Comparison of ENCODE assay signal across 8 cellular contexts in genomic region chr5:35926389-35927051, GRCh38. TPM values are rescaled to one million over a fixed set of nuclear protein-coding genes. Genes with fewer than 3 reads are reported as not detected.
A peak's percentile ranks its signal among the peaks of the same experiment; 100 is the strongest.
DNase-seq lines count a peak whose midpoint lies in the region; ATAC-seq and TF ChIP-seq lines count a peak whose summit lies in the region.

No MANE protein-coding gene starts in this region.

- H3K4me3 Mint-ChIP-seq in activated CD4-positive, alpha-beta T cell treated with anti-CD3 and anti-CD28 coated beads, Interleukin-2, amount 10 ng/mL, durations not matched to agents 7 days and 5 days: peak overlapping the region; percentile 52

- no peak overlapping the region for H3K18ac ChIP-seq in mesenchymal stem cell (ENCODE audit: low read depth in 1 of 2, low read length in 2 of 2)

- peak overlapping the region in 1 of 2 experiments; percentile 49 for H2BK12ac ChIP-seq in mesenchymal stem cell (ENCODE audit: low read length in 2 of 2)

- POLR2A ChIA-PET in activated CD4-positive, alpha-beta T cell treated with anti-CD3 and anti-CD28 coated beads, Interleukin-2, amount 10 ng/mL, durations not matched to agents 7 days and 5 days (lab: Charles Lee): interaction anchor here (2.1 kb wide), 1 partner anchor 275 kb away, joined by 6 read pairs; no protein-coding TSS in a partner anchor

- no peak overlapping the region for H2BK5ac ChIP-seq in mesenchymal stem cell (ENCODE audit: low read depth, low read length, poor library complexity, severe bottlenecking)

- peak; percentile 65 for DNase-seq in AG08395 (ENCODE audit: low spot score)
- peak; percentile 73 for DNase-seq in NCI-H69 (lab: John Stamatoyannopoulos, UW)
- peak; percentile 80 for DNase-seq in activated CD4-positive, alpha-beta T cell treated with anti-CD3 and anti-CD28 coated beads, Interleukin-2, amount 10 ng/mL, durations not matched to agents 7 days and 5 days
- DNase-seq in effector CD4-positive, alpha-beta T cell: peak; percentile 60
- peak; percentile 60 for DNase-seq in mesenchymal stem cell
- DNase-seq in stomach: peak; percentile 28

- H3K9ac ChIP-seq in mesenchymal stem cell (ENCODE audit: low read length): no peak overlapping the region

- H3K27ac ChIP-seq in mesenchymal stem cell (ENCODE audit: low read length, poor library complexity, severe bottlenecking) (no peak overlapping the region), stomach (no peak overlapping the region)

- TF ChIP-seq CTCF in stomach (IDR thresholded peaks at IDR 0.05): peak in 5 of 7 experiments; percentile 76 to 86 (median 81)

- H3K79me1 ChIP-seq in mesenchymal stem cell (replicated peaks; ENCODE audit: low read length, poor library complexity, severe bottlenecking): no peaks in the 10 kb centered on the region

- 46% methylated on average over 13 of the region's 13 CpGs for WGBS in mesenchymal stem cell
- 32 to 40% (median 35%) methylated on average over 13 of the region's 13 CpGs for WGBS in stomach, 5 donors

- H3K36me3 Mint-ChIP-seq in activated CD4-positive, alpha-beta T cell treated with anti-CD3 and anti-CD28 coated beads, Interleukin-2, amount 10 ng/mL, durations not matched to agents 7 days and 5 days (ENCODE audit: low read depth): no peaks in the 10 kb centered on the region

- H3K4me1 ChIP-seq in mesenchymal stem cell (ENCODE audit: control insufficient read depth, insufficient read depth, low read depth, low read length) (peaks cover 4% of the 10 kb centered on the region), stomach (peaks cover 0 to 13% (median 6%) of the 10 kb centered on the region in 4 donors)

- no peak overlapping the region for H2AFZ ChIP-seq in mesenchymal stem cell (ENCODE audit: low read depth, low read length)

- H3K36me3 ChIP-seq in mesenchymal stem cell (ENCODE audit: control insufficient read depth in 1 of 2, insufficient read depth in 2 of 2, low read depth in 1 of 2, low read length in 2 of 2) (no peaks in the 10 kb centered on the region), stomach (no peaks in the 10 kb centered on the region)

- H4K91ac ChIP-seq in mesenchymal stem cell (ENCODE audit: low read length): no peak overlapping the region

- no peak overlapping the region for H2BK120ac ChIP-seq in mesenchymal stem cell (ENCODE audit: low read depth, low read length)

- H3K9me3 Mint-ChIP-seq in activated CD4-positive, alpha-beta T cell treated with anti-CD3 and anti-CD28 coated beads, Interleukin-2, amount 10 ng/mL, durations not matched to agents 7 days and 5 days: no peaks in the 10 kb centered on the region

- H2AK5ac ChIP-seq in mesenchymal stem cell (ENCODE audit: low read length, severe bottlenecking): no peak overlapping the region

- peak overlapping the region in 1 of 2 experiments; percentile 61 for H3K4me3 ChIP-seq in mesenchymal stem cell (ENCODE audit: insufficient read depth in 1 of 2, low read depth in 1 of 2, low read length in 2 of 2)
- H3K4me3 ChIP-seq in stomach: no peak overlapping the region

- H3K4ac ChIP-seq in mesenchymal stem cell (ENCODE audit: low read depth in 1 of 2, low read length in 2 of 2): no peak overlapping the region

- H3K9me3 ChIP-seq in mesenchymal stem cell (ENCODE audit: control insufficient read depth, low read length) (no peaks in the 10 kb centered on the region), stomach (no peaks in the 10 kb centered on the region)

- H3K4me1 Mint-ChIP-seq in activated CD4-positive, alpha-beta T cell treated with anti-CD3 and anti-CD28 coated beads, Interleukin-2, amount 10 ng/mL, durations not matched to agents 7 days and 5 days: peaks cover 36% of the 10 kb centered on the region

- H3K14ac ChIP-seq in mesenchymal stem cell (ENCODE audit: low read length in 2 of 2): no peak overlapping the region

- no peak overlapping the region for H2BK15ac ChIP-seq in mesenchymal stem cell (ENCODE audit: low read depth, poor library complexity, severe bottlenecking)

- peaks cover 3% of the 10 kb centered on the region for H3K27me3 Mint-ChIP-seq in activated CD4-positive, alpha-beta T cell treated with anti-CD3 and anti-CD28 coated beads, Interleukin-2, amount 10 ng/mL, durations not matched to agents 7 days and 5 days

- ATAC-seq in GM18505 (IDR thresholded peaks at IDR 0.05; ENCODE audit: unreplicated experiment): peak; percentile 67
- ATAC-seq in HG03196 (IDR thresholded peaks at IDR 0.05; ENCODE audit: unreplicated experiment): peak; percentile 57

- no peak overlapping the region for H3K27ac Mint-ChIP-seq in activated CD4-positive, alpha-beta T cell treated with anti-CD3 and anti-CD28 coated beads, Interleukin-2, amount 10 ng/mL, durations not matched to agents 7 days and 5 days

- CTCF ChIA-PET in activated CD4-positive, alpha-beta T cell treated with anti-CD3 and anti-CD28 coated beads, Interleukin-2, amount 10 ng/mL, durations not matched to agents 7 days and 5 days (lab: Charles Lee): interaction anchor here (0.6 to 4.1 kb wide), 43 partner anchors 9 to 494 kb away, joined by 3 to 44 read pairs (median 3); partner anchors contain the start of genes CAPSL, IL7R and SPEF2

- H3K4me2 ChIP-seq in mesenchymal stem cell (ENCODE audit: low read length, poor library complexity, severe bottlenecking): no peak overlapping the region

- H4K8ac ChIP-seq in mesenchymal stem cell (ENCODE audit: low read length): no peak overlapping the region

- TF ChIP-seq EP300 in stomach (IDR thresholded peaks at IDR 0.05): no peak

- H3K23ac ChIP-seq in mesenchymal stem cell (ENCODE audit: low read length in 2 of 2): no peak overlapping the region

- TF ChIP-seq POLR2A in GM18505 (IDR thresholded peaks at IDR 0.05; ENCODE audit: borderline replicate concordance, extremely low read depth, insufficient read depth, insufficient read length) (no peak), stomach (IDR thresholded peaks at IDR 0.05) (no peak)

- H3K27me3 ChIP-seq in mesenchymal stem cell (ENCODE audit: control insufficient read depth in 1 of 2, insufficient read depth in 1 of 2, low read length in 2 of 2): peaks cover 13 to 31% of the 10 kb centered on the region in 2 experiments
- H3K27me3 ChIP-seq in stomach: peaks cover 0 to 53% (median 8%) of the 10 kb centered on the region in 3 donors

- intact Hi-C loops in stomach (cut with DNase I; ENCODE audit: low total_unique reads): loop anchor here (5.0 to 10.0 kb wide), 2 partner anchors 309 to 842 kb away; partner anchors contain the start of gene SPEF2

RNA-seq across cellular contexts. Expression of gene CAPSL, which starts 11.9 kb away (rescaled TPM):
- not detected for total RNA-seq in activated CD4-positive, alpha-beta T cell treated with anti-CD3 and anti-CD28 coated beads, Interleukin-2, amount 10 ng/mL, durations not matched to agents 7 days and 5 days
- polyA plus RNA-seq in mesenchymal stem cell (2013, experiment 1 of 2): not detected
- polyA plus RNA-seq in mesenchymal stem cell (2013, experiment 2 of 2): not detected
- not detected for total RNA-seq in stomach
- not detected for polyA plus RNA-seq in stomach

Comparison
In these comparisons a context has a peak if more than half of its experiments do, and no peak if none do; other contexts are left out.
1. DNase-seq: peak in every context shown above with its lines; median percentile 80 in activated CD4-positive, alpha-beta T cell treated with anti-CD3 and anti-CD28 coated beads, Interleukin-2, amount 10 ng/mL, durations not matched to agents 7 days and 5 days; 73 in NCI-H69; 65 in AG08395; 60 in effector CD4-positive, alpha-beta T cell; 60 in mesenchymal stem cell; 28 in stomach.